1 cellular context compared by ENCODE assay signal in genomic region chr15:75903331-75904240, GRCh38.
TF ChIP-seq lines count a peak whose summit lies in the region.

FBXO22 (plus strand) TSS chr15:75903878; CDS start chr15:75903964, 86 bp downstream.

TF ChIP-seq in GM23338, 12 proteins besides CTCF, POLR2A, EP300 and RAD21 (continued from another document):
- TF ChIP-seq ETS1 (IDR thresholded peaks at IDR 0.05) (peak; percentile 69), CREB1 (CRISPR knock-in tag; IDR thresholded peaks at IDR 0.05; ENCODE audit: low read depth) (peak; percentile 84), NANOG (IDR thresholded peaks at IDR 0.05; ENCODE audit: borderline replicate concordance) (no peak), ZNF331 (CRISPR knock-in tag; IDR thresholded peaks at IDR 0.05; ENCODE audit: low read depth) (no peak), JUNB (IDR thresholded peaks at IDR 0.05; ENCODE audit: unreplicated experiment) (no peak)
